In genomic region chr3:38165722-38166387, GRCh38 we compare ENCODE assay signal across 7 cellular contexts. TPM values are rescaled to one million over a fixed set of nuclear protein-coding genes. Genes with fewer than 3 reads are reported as not detected.
DNase-seq lines count a peak whose midpoint lies in the region; TF ChIP-seq lines count a peak whose summit lies in the region.

No MANE protein-coding gene starts in this region.

- peaks cover 8% of the 10 kb centered on the region; the same call in 1 of the 2 replicates for H3K4me1 ChIP-seq in HUES64 (ENCODE audit: insufficient read depth, low read length)

- peak overlapping the region; percentile 95 for H3K27ac Mint-ChIP-seq in activated naive CD8-positive, alpha-beta T cell

- H3K36me3 Mint-ChIP-seq in activated naive CD8-positive, alpha-beta T cell, result peaks cover 6% of the 10 kb centered on the region

- no peaks in the 10 kb centered on the region for H3K9me3 Mint-ChIP-seq in activated naive CD8-positive, alpha-beta T cell (ENCODE audit: low read depth)

- no peaks in the 10 kb centered on the region for H3K27me3 ChIP-seq in GM06990 (replicated peaks; ENCODE audit: control insufficient read depth, insufficient read depth, low read length)
- no peaks in the 10 kb centered on the region for H3K27me3 ChIP-seq in HUES64 (ENCODE audit: insufficient read depth, low read length)

- 1% methylated on average over 62 of the region's 62 CpGs for WGBS in HUES64

- peaks cover 46% of the 10 kb centered on the region for H3K4me1 Mint-ChIP-seq in activated naive CD8-positive, alpha-beta T cell (ENCODE audit: low read depth)

- H3K4me3 ChIP-seq in GM06990 (replicated peaks; ENCODE audit: low read depth, low read length), result peak overlapping the region; percentile 89
- H3K4me3 ChIP-seq in HUES64 (ENCODE audit: low read length), result peak overlapping the region; percentile 75

- no peaks in the 10 kb centered on the region for H3K36me3 ChIP-seq in GM06990 (ENCODE audit: control insufficient read depth, insufficient read depth, low read length)
- H3K36me3 ChIP-seq in HUES64 (ENCODE audit: insufficient read depth, low read length), result no peaks in the 10 kb centered on the region

- peak overlapping the region; percentile 96 for H3K4me3 Mint-ChIP-seq in activated naive CD8-positive, alpha-beta T cell

- no peaks in the 10 kb centered on the region for H3K9me3 ChIP-seq in HUES64 (ENCODE audit: insufficient read depth, low read depth, low read length)

- no peak for TF ChIP-seq CTCF in GM06990 (IDR thresholded peaks at IDR 0.05; ENCODE audit: insufficient read depth, low read length, poor library complexity, severe bottlenecking)

- DNase-seq in GM06990 (ENCODE audit: extremely low read depth, insufficient read length) (no peak), hepatic stellate cell (ENCODE audit: low spot score) (peak; percentile 63), renal cortical epithelial cell (ENCODE audit: low read depth) (peak; percentile 15), EL (no peak), NK-92 (lab: John Stamatoyannopoulos, UW; ENCODE audit: unreplicated experiment) (no peak)

- H3K27ac ChIP-seq in HUES64 (ENCODE audit: low read depth, low read length), result peak overlapping the region; percentile 88

- peak overlapping the region; percentile 91 for H3K9ac ChIP-seq in HUES64 (ENCODE audit: low read depth, low read length)

- no peaks in the 10 kb centered on the region for H3K27me3 Mint-ChIP-seq in activated naive CD8-positive, alpha-beta T cell

RNA-seq across cellular contexts. Expression of gene OXSR1, which starts 0.5 kb away (rescaled TPM):
- 31.2 TPM for polyA plus RNA-seq in HUES64 (2013, experiment 1 of 2)
- 38.5 TPM for polyA plus RNA-seq in HUES64 (2013, experiment 2 of 2)
- total RNA-seq in renal cortical epithelial cell, result 66.0 and 73.8 TPM in 2 replicates

RNA-seq across cellular contexts. Expression of gene MYD88, which starts 27.4 kb away (rescaled TPM):
- polyA plus RNA-seq in HUES64 (2013, experiment 1 of 2), result 25.3 TPM
- 22.2 TPM for polyA plus RNA-seq in HUES64 (2013, experiment 2 of 2)
- 22.7 and 28.7 TPM in 2 replicates for total RNA-seq in renal cortical epithelial cell

RNA-seq across cellular contexts. Expression of gene ACAA1, which starts 28.9 kb away (rescaled TPM):
- polyA plus RNA-seq in HUES64 (2013, experiment 1 of 2), result 19.2 TPM
- polyA plus RNA-seq in HUES64 (2013, experiment 2 of 2), result 15.3 TPM
- total RNA-seq in renal cortical epithelial cell, result 22.7 and 55.0 TPM in 2 replicates

Comparison
In these comparisons a context has a peak if more than half of its experiments do, and no peak if none do; other contexts are left out.
1. DNase-seq: peak in hepatic stellate cell (single experiment) and renal cortical epithelial cell (single experiment); none in GM06990 (single experiment), EL (single experiment) and NK-92 (single experiment).